In genomic region chr11:35609656-35610055, GRCh38 we compare ENCODE assay signal across 8 cellular contexts.
"Had no signal": no experiment of that assay in that cellular context is flagged by ENCODE, and none has a peak within 500 bp of the region (broad histone marks: within the 10 kb centered on the region; RNA-seq: fewer than 3 reads in every experiment).

No MANE protein-coding gene starts in this region.

- FAIRE-seq: G401.6, GM12878, GM12891, GM12892, GM18507, GM19239 had no signal

- ATAC-seq: GM12878 had no signal

- H3K4me3 ChIP-seq: GM12878 had no signal

- DNase-seq: GDM1, GF-D8 had no signal
